8 cellular contexts compared by ENCODE assay signal in genomic region chr2:241355983-241356870, GRCh38.
A peak's percentile ranks its signal among the peaks of the same experiment; 100 is the strongest.
DNase-seq lines count a peak whose midpoint lies in the region; ATAC-seq lines count a peak whose summit lies in the region.

A gene with protein sequence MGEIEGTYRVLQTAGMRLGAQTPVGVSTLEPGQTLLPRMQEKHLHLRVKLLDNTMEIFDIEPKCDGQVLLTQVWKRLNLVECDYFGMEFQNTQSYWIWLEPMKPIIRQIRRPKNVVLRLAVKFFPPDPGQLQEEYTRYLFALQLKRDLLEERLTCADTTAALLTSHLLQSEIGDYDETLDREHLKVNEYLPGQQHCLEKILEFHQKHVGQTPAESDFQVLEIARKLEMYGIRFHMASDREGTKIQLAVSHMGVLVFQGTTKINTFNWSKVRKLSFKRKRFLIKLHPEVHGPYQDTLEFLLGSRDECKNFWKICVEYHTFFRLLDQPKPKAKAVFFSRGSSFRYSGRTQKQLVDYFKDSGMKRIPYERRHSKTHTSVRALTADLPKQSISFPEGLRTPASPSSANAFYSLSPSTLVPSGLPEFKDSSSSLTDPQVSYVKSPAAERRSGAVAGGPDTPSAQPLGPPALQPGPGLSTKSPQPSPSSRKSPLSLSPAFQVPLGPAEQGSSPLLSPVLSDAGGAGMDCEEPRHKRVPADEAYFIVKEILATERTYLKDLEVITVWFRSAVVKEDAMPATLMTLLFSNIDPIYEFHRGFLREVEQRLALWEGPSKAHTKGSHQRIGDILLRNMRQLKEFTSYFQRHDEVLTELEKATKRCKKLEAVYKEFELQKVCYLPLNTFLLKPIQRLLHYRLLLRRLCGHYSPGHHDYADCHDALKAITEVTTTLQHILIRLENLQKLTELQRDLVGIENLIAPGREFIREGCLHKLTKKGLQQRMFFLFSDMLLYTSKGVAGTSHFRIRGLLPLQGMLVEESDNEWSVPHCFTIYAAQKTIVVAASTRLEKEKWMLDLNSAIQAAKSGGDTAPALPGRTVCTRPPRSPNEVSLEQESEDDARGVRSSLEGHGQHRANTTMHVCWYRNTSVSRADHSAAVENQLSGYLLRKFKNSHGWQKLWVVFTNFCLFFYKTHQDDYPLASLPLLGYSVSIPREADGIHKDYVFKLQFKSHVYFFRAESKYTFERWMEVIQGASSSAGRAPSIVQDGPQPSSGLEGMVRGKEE (plus strand): TSS chr2:241356285. CDS start chr2:241373108, 16,823 bp downstream.

- DNase-seq in NCI-H526 (lab: John Stamatoyannopoulos, UW): peak; percentile 97 to 100
- peak; percentile 98 for DNase-seq in activated CD4-positive, alpha-beta T cell treated with anti-CD3 and anti-CD28 coated beads for 48 hours
- peak; percentile 98 for DNase-seq in kidney tubule cell (ENCODE audit: low spot score)
- DNase-seq in stimulated activated CD4-positive, alpha-beta T cell treated with anti-CD3 and anti-CD28 coated beads, Interleukin-1b, Interleukin-23, amount 100 ng/mL, for 1 hour (ENCODE audit: low read depth in 2 of 2): peak; percentile 90 to 96

- H3K27me3 ChIP-seq in BLaER1: no peaks in the 10 kb centered on the region

- no peaks in the 10 kb centered on the region for H3K9me3 ChIP-seq in BLaER1

- ATAC-seq in GM19328 (IDR thresholded peaks at IDR 0.05; ENCODE audit: unreplicated experiment) (peak; percentile 76), HG03469 (IDR thresholded peaks at IDR 0.05; ENCODE audit: unreplicated experiment) (peak; percentile 65)

- H3K9ac ChIP-seq in BLaER1: peak within 1 kb of the TSS; percentile 94

- H3K27ac ChIP-seq in BLaER1 (peak within 1 kb of the TSS; percentile 90), cingulate gyrus (ENCODE audit: low read depth, low read length) (peak within 1 kb of the TSS; percentile 69)

- H3K4me2 ChIP-seq in BLaER1: peak within 1 kb of the TSS; percentile 95

- peaks cover 29% of the 10 kb centered on the region for H3K4me1 ChIP-seq in BLaER1

- peaks cover 41% of the 10 kb centered on the region for H3K36me3 ChIP-seq in BLaER1

- peaks cover 90% of the 10 kb centered on the region for H4K20me1 ChIP-seq in BLaER1

- peak within 1 kb of the TSS; percentile 93 for H3K4me3 ChIP-seq in BLaER1

Comparison
In these comparisons a context has a peak if more than half of its experiments do, and no peak if none do; other contexts are left out.
1. Peak in every context shown above with its lines: DNase-seq, ATAC-seq, H3K4me3 ChIP-seq and H3K27ac ChIP-seq.